22 cellular contexts compared by ENCODE assay signal in the genomic region with DNA sequence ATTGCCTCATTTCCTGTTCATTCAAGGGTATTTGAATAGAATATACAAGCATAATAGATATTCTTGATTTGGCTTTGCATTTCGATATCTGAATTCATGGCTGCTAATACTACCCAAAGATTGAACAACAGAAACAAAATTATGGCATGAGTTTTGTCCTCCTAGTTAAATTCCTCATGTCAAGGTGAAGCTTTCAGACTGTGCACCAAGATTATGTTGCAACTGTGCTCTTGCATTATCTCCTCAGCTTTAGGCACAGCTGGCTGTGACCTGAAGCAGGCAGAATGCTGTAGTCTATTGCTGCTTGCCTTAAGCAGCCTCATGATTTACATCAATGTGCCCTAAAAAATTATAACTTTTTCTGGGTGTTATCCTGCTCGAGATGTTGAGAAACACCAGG.
"Had no signal": no experiment of that assay in that cellular context is flagged by ENCODE, and none has a peak within 500 bp of the region (broad histone marks: within the 10 kb centered on the region; RNA-seq: fewer than 3 reads in every experiment).

No MANE protein-coding gene starts in this region.

- H3K4me3 ChIP-seq: coronary artery, esophagus muscularis mucosa, gastrocnemius medialis, left ventricle myocardium inferior, pancreas, psoas muscle, right atrium auricular region, upper lobe of left lung had no signal

- DNase-seq: activated CD4-positive, alpha-beta T cell treated with anti-CD3 and anti-CD28 coated beads for 4 hours; activated CD4-positive, alpha-beta T cell treated with anti-CD3 and anti-CD28 coated beads, Interleukin-2, amount 50 U/mL, for 48 hours; activated CD4-positive, CD25-positive, alpha-beta regulatory T cell; activated effector memory CD4-positive, alpha-beta T cell treated with Interleukin-2 at 50 U/mL for 16 hours; activated naive CD4-positive, alpha-beta T cell treated with anti-CD3 and anti-CD28 coated beads for 36 hours; activated T-cell treated with anti-CD3 and anti-CD28 coated beads, Interleukin-2, amount 50 U/mL, for 48 hours; amygdala; cerebellar nuclear complex; gastrocnemius medialis; hippocampal formation; left ventricle myocardium inferior; mammary epithelial cell; midbrain; pancreas; psoas muscle; stimulated activated CD4-positive, alpha-beta T cell treated with anti-CD3 and anti-CD28 coated beads, Interleukin-4, amount 100 ng/mL, for 4 hours; stimulated activated naive CD8-positive, alpha-beta T cell treated with anti-CD3 and anti-CD28 coated beads, Interleukin-15, Interleukin-2, amounts not matched to agents 100 U/mL and 50 U/mL, for 24 hours; upper lobe of left lung had no signal

- H3K36me3 ChIP-seq: esophagus muscularis mucosa, gastrocnemius medialis, left ventricle myocardium inferior, pancreas, right atrium auricular region, upper lobe of left lung had no signal

- H3K4me1 ChIP-seq: esophagus muscularis mucosa, gastrocnemius medialis, left ventricle myocardium inferior, pancreas, psoas muscle, right atrium auricular region had no signal

- H3K27me3 ChIP-seq: esophagus muscularis mucosa, gastrocnemius medialis, pancreas, right atrium auricular region, upper lobe of left lung had no signal

- ATAC-seq: gastrocnemius medialis; natural killer cell treated with Interleukin-12 subunit alpha and Interleukin-12 subunit beta and Interleukin-15 and Interleukin-18, amount 100 ng/mL, for 72 hours; pancreas; psoas muscle; stimulated activated naive CD8-positive, alpha-beta T cell treated with anti-CD3 and anti-CD28 coated beads, Interleukin-15, Interleukin-2, amounts not matched to agents 100 U/mL and 50 U/mL, for 24 hours had no signal

- H3K9me3 ChIP-seq: esophagus muscularis mucosa, gastrocnemius medialis, left ventricle myocardium inferior, pancreas, psoas muscle, right atrium auricular region, upper lobe of left lung had no signal

- H3K27ac ChIP-seq: coronary artery, esophagus muscularis mucosa, gastrocnemius medialis, left ventricle myocardium inferior, pancreas, psoas muscle, right atrium auricular region, upper lobe of left lung had no signal
